Comparison of ENCODE assay signal across 17 cellular contexts in the genomic region with DNA sequence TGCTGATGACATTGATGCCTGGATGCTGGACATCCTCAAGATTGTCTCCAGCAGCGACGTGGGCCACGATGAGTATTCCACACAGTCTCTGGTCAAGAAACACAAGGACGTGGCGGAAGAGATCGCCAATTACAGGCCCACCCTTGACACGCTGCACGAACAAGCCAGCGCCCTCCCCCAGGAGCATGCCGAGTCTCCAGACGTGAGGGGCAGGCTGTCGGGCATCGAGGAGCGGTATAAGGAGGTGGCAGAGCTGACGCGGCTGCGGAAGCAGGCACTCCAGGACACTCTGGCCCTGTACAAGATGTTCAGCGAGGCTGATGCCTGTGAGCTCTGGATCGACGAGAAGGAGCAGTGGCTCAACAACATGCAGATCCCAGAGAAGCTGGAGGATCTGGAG.
DNase-seq lines count a peak whose midpoint lies in the region; ATAC-seq and TF ChIP-seq lines count a peak whose summit lies in the region.
"Had no signal": no experiment of that assay in that cellular context is flagged by ENCODE, and none has a peak within 500 bp of the region (broad histone marks: within the 10 kb centered on the region; RNA-seq: fewer than 3 reads in every experiment).

No MANE protein-coding gene starts in this region.

- DNase-seq in heart left ventricle (peak in 1 of 5 donors; percentile 29), left cardiac atrium (no peak), left lobe of liver (ENCODE audit: low spot score) (no peak), stomach (no peak), cerebellum (ENCODE audit: low spot score) (no peak), germinal center (ENCODE audit: low spot score) (no peak)
- DNase-seq: activated CD8-positive, alpha-beta memory T cell treated with anti-CD3 and anti-CD28 coated beads, Interleukin-2, amount 10 ng/mL, durations not matched to agents 7 days and 5 days; activated effector memory CD4-positive, alpha-beta T cell treated with Interleukin-2 at 50 U/mL for 16 hours; amygdala; CD4-positive, CD25-positive, alpha-beta regulatory T cell; NCI-H1436 treated with DMSO at 0.1 percent for 48 hours; NCI-H2171 treated with DMSO at 0.1 percent for 48 hours; NCI-H82; stimulated activated CD4-positive, alpha-beta T cell treated with anti-CD3 and anti-CD28 coated beads, Interleukin-4, amount 100 ng/mL, for 1 hour had no signal

- no peak overlapping the region for H3K4me3 Mint-ChIP-seq in activated naive CD8-positive, alpha-beta T cell
- H3K4me3 Mint-ChIP-seq: activated CD8-positive, alpha-beta memory T cell treated with anti-CD3 and anti-CD28 coated beads, Interleukin-2, amount 10 ng/mL, durations not matched to agents 7 days and 5 days; CD4-positive, CD25-positive, alpha-beta regulatory T cell had no signal

- intact Hi-C loops in heart left ventricle (cut with DNase I) (no loop called here), left cardiac atrium (cut with DNase I) (no loop called here), stomach (cut with DNase I; ENCODE audit: low total_unique reads) (no loop called here)

- TF ChIP-seq POLR2A in heart left ventricle (IDR thresholded peaks at IDR 0.05) (no peak), stomach (IDR thresholded peaks at IDR 0.05) (no peak)

- H3K27me3 ChIP-seq in heart left ventricle (no peaks in the 10 kb centered on the region), stomach (no peaks in the 10 kb centered on the region)
- H3K27me3 ChIP-seq: Peyer's patch had no signal

- H3K4me3 ChIP-seq in heart left ventricle (no peak overlapping the region), stomach (no peak overlapping the region)
- H3K4me3 ChIP-seq: Peyer's patch had no signal

- peaks cover 23 to 80% (median 72%) of the 10 kb centered on the region in 12 donors for H3K4me1 ChIP-seq in heart left ventricle
- H3K4me1 ChIP-seq in stomach = peaks cover 15 to 54% (median 44%) of the 10 kb centered on the region in 4 donors

- H3K27ac Mint-ChIP-seq in activated naive CD8-positive, alpha-beta T cell = peak overlapping the region; percentile 10
- H3K27ac Mint-ChIP-seq: activated CD8-positive, alpha-beta memory T cell treated with anti-CD3 and anti-CD28 coated beads, Interleukin-2, amount 10 ng/mL, durations not matched to agents 7 days and 5 days had no signal

- ATAC-seq in heart left ventricle (peak in 1 of 4 donors; percentile 5), left cardiac atrium (no peak), left lobe of liver (peak; percentile 14), HG02642 (IDR thresholded peaks at IDR 0.05; ENCODE audit: poor library complexity, unreplicated experiment) (no peak)
- ATAC-seq: activated CD8-positive, alpha-beta memory T cell treated with anti-CD3 and anti-CD28 coated beads, Interleukin-2, amount 10 ng/mL, durations not matched to agents 7 days and 5 days had no signal

- no peaks in the 10 kb centered on the region for H3K9me3 ChIP-seq in heart left ventricle
- no peaks in the 10 kb centered on the region for H3K9me3 ChIP-seq in stomach
- H3K9me3 ChIP-seq: Peyer's patch had no signal

- H3K9me3 Mint-ChIP-seq in activated naive CD8-positive, alpha-beta T cell (ENCODE audit: low read depth) = no peaks in the 10 kb centered on the region
- H3K9me3 Mint-ChIP-seq: CD4-positive, CD25-positive, alpha-beta regulatory T cell had no signal

- H3K27ac ChIP-seq in heart left ventricle (peak overlapping the region in 10 of 12 donors; percentile 54 to 94 (median 86)), stomach (peak overlapping the region in 4 of 5 donors; percentile 6 to 52 (median 44))

- 90 to 92% (median 91%) methylated on average over 20 of the region's 20 CpGs for WGBS in heart left ventricle, 4 donors
- 93 to 95% (median 94%) methylated on average over 19 to 20 of the region's 20 CpGs for WGBS in stomach, 5 donors

- no peak for TF ChIP-seq CTCF in heart left ventricle (IDR thresholded peaks at IDR 0.05)
- no peak for TF ChIP-seq CTCF in stomach (IDR thresholded peaks at IDR 0.05)

- no peak for TF ChIP-seq EP300 in stomach (IDR thresholded peaks at IDR 0.05)

- H3K4me1 Mint-ChIP-seq in activated naive CD8-positive, alpha-beta T cell (ENCODE audit: low read depth) = peaks cover 15% of the 10 kb centered on the region

- H3K27me3 Mint-ChIP-seq in activated naive CD8-positive, alpha-beta T cell = no peaks in the 10 kb centered on the region
- H3K27me3 Mint-ChIP-seq: activated CD8-positive, alpha-beta memory T cell treated with anti-CD3 and anti-CD28 coated beads, Interleukin-2, amount 10 ng/mL, durations not matched to agents 7 days and 5 days; CD4-positive, CD25-positive, alpha-beta regulatory T cell had no signal

- peaks cover 0 to 100% (median 99%) of the 10 kb centered on the region in 9 donors for H3K36me3 ChIP-seq in heart left ventricle
- peaks cover 81 to 100% (median 100%) of the 10 kb centered on the region in 4 donors for H3K36me3 ChIP-seq in stomach

- H3K36me3 Mint-ChIP-seq in activated naive CD8-positive, alpha-beta T cell = peaks cover 13% of the 10 kb centered on the region
